In genomic region chr5:176447982-176448608, GRCh38 we compare ENCODE assay signal across 1 cellular context.
A peak's percentile ranks its signal among the peaks of the same experiment; 100 is the strongest.
TF ChIP-seq lines count a peak whose summit lies in the region.

TSS of gene FAF2 (plus strand) at chr5:176448385. CDS start at chr5:176448408, 23 bp downstream.

TF ChIP-seq in GM23338, 12 proteins besides CTCF, POLR2A, EP300 and RAD21:
- TF ChIP-seq CREB1 (CRISPR knock-in tag; IDR thresholded peaks at IDR 0.05; ENCODE audit: low read depth) (peak; percentile 90), JUNB (IDR thresholded peaks at IDR 0.05; ENCODE audit: unreplicated experiment) (no peak), POLR2AphosphoS5 (IDR thresholded peaks at IDR 0.05; ENCODE audit: low read depth) (peak; percentile 69), ETS1 (IDR thresholded peaks at IDR 0.05) (peak; percentile 47; the same call in 1 of the 2 replicates)
TF ChIP-seq in GM23338: peak in this region for 3.
